ENCODE assay signal across 29 cellular contexts in genomic region chrX:24357101-24357500, GRCh38. TPM values are rescaled to one million over a fixed set of nuclear protein-coding genes. Genes with fewer than 3 reads are reported as not detected.
DNase-seq lines count a peak whose midpoint lies in the region; TF ChIP-seq lines count a peak whose summit lies in the region.
"Had no signal": no experiment of that assay in that cellular context is flagged by ENCODE, and none has a peak within 500 bp of the region (broad histone marks: within the 10 kb centered on the region; RNA-seq: fewer than 3 reads in every experiment).

No MANE protein-coding gene starts in this region.

- H3K36me3 ChIP-seq in mesendoderm (ENCODE audit: control insufficient read depth, insufficient read depth, low read length) (no peaks in the 10 kb centered on the region), testis (ENCODE audit: low read depth, missing control alignments) (no peaks in the 10 kb centered on the region), OCI-LY7 (ENCODE audit: insufficient read depth, low read length) (no peaks in the 10 kb centered on the region)
- H3K36me3 ChIP-seq: cardiac muscle cell, neutrophil, vagina had no signal

- no peak overlapping the region for H3K4me2 ChIP-seq in mesendoderm (ENCODE audit: low read length)
- H3K4me2 ChIP-seq in OCI-LY7 (ENCODE audit: low read length), result no peak overlapping the region
- H3K4me2 ChIP-seq: hepatocyte had no signal

- no peaks in the 10 kb centered on the region for H3K79me1 ChIP-seq in mesendoderm (ENCODE audit: low read length)

- no peak for TF ChIP-seq POLR2A in testis (IDR thresholded peaks at IDR 0.05)

- peaks cover 1% of the 10 kb centered on the region for H3K27me3 Mint-ChIP-seq in endothelial cell (ENCODE audit: unreplicated experiment)
- H3K27me3 Mint-ChIP-seq in activated CD4-positive, alpha-beta T cell treated with anti-CD3 and anti-CD28 coated beads, Interleukin-2, amount 10 ng/mL, durations not matched to agents 7 days and 5 days, result no peaks in the 10 kb centered on the region
- H3K27me3 Mint-ChIP-seq: stimulated activated memory B cell treated with anti-CD40 and anti-IgM and Interleukin-4, amounts not matched to agents 10 μg/mL and 1 μg/mL and 100 μg/mL, for 72 hours; T-helper 17 cell had no signal

- H2AFZ ChIP-seq in OCI-LY7 (ENCODE audit: low read length), result no peak overlapping the region
- H2AFZ ChIP-seq: hepatocyte had no signal

- no peak overlapping the region for H4K8ac ChIP-seq in mesendoderm (ENCODE audit: low read depth, low read length)

- H3K36me3 Mint-ChIP-seq in endothelial cell (ENCODE audit: low read depth, unreplicated experiment), result no peaks in the 10 kb centered on the region
- no peaks in the 10 kb centered on the region for H3K36me3 Mint-ChIP-seq in activated CD4-positive, alpha-beta T cell treated with anti-CD3 and anti-CD28 coated beads, Interleukin-2, amount 10 ng/mL, durations not matched to agents 7 days and 5 days (ENCODE audit: low read depth)
- H3K36me3 Mint-ChIP-seq: immature natural killer cell; stimulated activated memory B cell treated with anti-CD40 and anti-IgM and Interleukin-4, amounts not matched to agents 10 μg/mL and 1 μg/mL and 100 μg/mL, for 72 hours had no signal

- H3K79me2 ChIP-seq in mesendoderm (ENCODE audit: control insufficient read depth, insufficient read depth, low read length) (no peaks in the 10 kb centered on the region), OCI-LY7 (ENCODE audit: insufficient read depth, low read depth, low read length) (no peaks in the 10 kb centered on the region)
- H3K79me2 ChIP-seq: hepatocyte had no signal

- H3K23ac ChIP-seq in mesendoderm (ENCODE audit: low read length), result no peak overlapping the region

- H3K4me3 Mint-ChIP-seq in endothelial cell (ENCODE audit: unreplicated experiment), result no peak overlapping the region
- no peak overlapping the region for H3K4me3 Mint-ChIP-seq in activated CD4-positive, alpha-beta T cell treated with anti-CD3 and anti-CD28 coated beads, Interleukin-2, amount 10 ng/mL, durations not matched to agents 7 days and 5 days
- H3K4me3 Mint-ChIP-seq: immature natural killer cell; stimulated activated memory B cell treated with anti-CD40 and anti-IgM and Interleukin-4, amounts not matched to agents 10 μg/mL and 1 μg/mL and 100 μg/mL, for 72 hours; T-helper 17 cell had no signal

- H3K9me3 ChIP-seq in testis, result no peaks in the 10 kb centered on the region
- H3K9me3 ChIP-seq in OCI-LY7 (ENCODE audit: low read length), result no peaks in the 10 kb centered on the region
- H3K9me3 ChIP-seq: neutrophil, vagina had no signal

- no peak overlapping the region for H2BK15ac ChIP-seq in mesendoderm (replicated peaks; ENCODE audit: low read depth)

- no peak overlapping the region for H2BK120ac ChIP-seq in mesendoderm (ENCODE audit: low read depth, low read length)

- H2BK5ac ChIP-seq in mesendoderm (ENCODE audit: low read length), result no peak overlapping the region

- BruUV-seq in OCI-LY7 (replicated peaks; lab: Mats Ljungman, UMichigan), result no TSS peak

- H3K56ac ChIP-seq in mesendoderm (ENCODE audit: low read length), result no peak overlapping the region

- H3K9ac ChIP-seq in mesendoderm (ENCODE audit: low read length), result no peak overlapping the region

- no peak overlapping the region for H3K18ac ChIP-seq in mesendoderm (ENCODE audit: low read length)

- DNase-seq in ELR (ENCODE audit: low read depth), result peak; percentile 25
- DNase-seq in NCI-H226, result peak; percentile 37
- no peak for DNase-seq in endothelial cell (ENCODE audit: low spot score)
- DNase-seq in mesendoderm, result peak; percentile 45
- no peak for DNase-seq in testis
- no peak for DNase-seq in activated CD4-positive, alpha-beta T cell treated with anti-CD3 and anti-CD28 coated beads, Interleukin-2, amount 10 ng/mL, durations not matched to agents 7 days and 5 days
- no peak for DNase-seq in OCI-LY7 (ENCODE audit: low spot score)
- DNase-seq: activated CD4-positive, alpha-beta T cell treated with anti-CD3 and anti-CD28 coated beads, Interleukin-2, amount 50 U/mL, for 48 hours; activated gamma-delta T cell; activated T-cell treated with anti-CD3 and anti-CD28 coated beads for 4 hours; DMS53; foreskin melanocyte; immature natural killer cell; NCI-H1105 treated with DMSO at 0.1 percent for 48 hours; NCI-H2081 treated with DMSO at 0.1 percent for 48 hours; NK-92 treated with Interleukin-12 subunit alpha and Interleukin-12 subunit beta, amount 100 ng/mL, for 24 hours; T-helper 17 cell had no signal

- no peaks in the 10 kb centered on the region for H3K9me2 ChIP-seq in OCI-LY7 (ENCODE audit: insufficient read depth, low read length)

- H3K27ac Mint-ChIP-seq in endothelial cell (ENCODE audit: unreplicated experiment), result peak overlapping the region; percentile 1
- H3K27ac Mint-ChIP-seq in activated CD4-positive, alpha-beta T cell treated with anti-CD3 and anti-CD28 coated beads, Interleukin-2, amount 10 ng/mL, durations not matched to agents 7 days and 5 days, result no peak overlapping the region
- H3K27ac Mint-ChIP-seq: immature natural killer cell; stimulated activated memory B cell treated with anti-CD40 and anti-IgM and Interleukin-4, amounts not matched to agents 10 μg/mL and 1 μg/mL and 100 μg/mL, for 72 hours; T-helper 17 cell had no signal

- H2AK5ac ChIP-seq in mesendoderm (ENCODE audit: low read length), result no peak overlapping the region

- H4K5ac ChIP-seq in mesendoderm (ENCODE audit: low read length), result no peak overlapping the region

- H3K27me3 ChIP-seq in mesendoderm (ENCODE audit: insufficient read depth, low read length, poor library complexity) (no peaks in the 10 kb centered on the region), testis (no peaks in the 10 kb centered on the region)
- H3K27me3 ChIP-seq: cardiac muscle cell, hepatocyte, neutrophil, vagina had no signal

- TF ChIP-seq CTCF in endothelial cell (IDR thresholded peaks at IDR 0.05; ENCODE audit: unreplicated experiment) (no peak), testis (IDR thresholded peaks at IDR 0.05) (no peak), OCI-LY7 (conservative IDR thresholded peaks at IDR 0.05; ENCODE audit: low read length) (no peak)

- H3K4me3 ChIP-seq in mesendoderm (ENCODE audit: low read length), result no peak overlapping the region
- H3K4me3 ChIP-seq in testis, result no peak overlapping the region
- H3K4me3 ChIP-seq in OCI-LY7 (ENCODE audit: low read depth, low read length, poor library complexity, severe bottlenecking), result no peak overlapping the region
- H3K4me3 ChIP-seq: cardiac muscle cell, GM12878, hepatocyte, SK-N-MC, skin epidermis, vagina had no signal

- no peaks in the 10 kb centered on the region for H4K20me1 ChIP-seq in OCI-LY7 (ENCODE audit: insufficient read depth, low read length)

- POLR2A ChIA-PET in activated CD4-positive, alpha-beta T cell treated with anti-CD3 and anti-CD28 coated beads, Interleukin-2, amount 10 ng/mL, durations not matched to agents 7 days and 5 days (lab: Charles Lee), result no interaction called here
- POLR2A ChIA-PET in OCI-LY7 (lab: Charles Lee), result no interaction called here

- peaks cover 2% of the 10 kb centered on the region for H3K4me1 Mint-ChIP-seq in endothelial cell (ENCODE audit: unreplicated experiment)
- peaks cover 4% of the 10 kb centered on the region for H3K4me1 Mint-ChIP-seq in activated CD4-positive, alpha-beta T cell treated with anti-CD3 and anti-CD28 coated beads, Interleukin-2, amount 10 ng/mL, durations not matched to agents 7 days and 5 days
- H3K4me1 Mint-ChIP-seq: immature natural killer cell; stimulated activated memory B cell treated with anti-CD40 and anti-IgM and Interleukin-4, amounts not matched to agents 10 μg/mL and 1 μg/mL and 100 μg/mL, for 72 hours; T-helper 17 cell had no signal

- intact Hi-C loops in testis (cut with DNase I; ENCODE audit: low total_unique reads), result no loop called here
- intact Hi-C loops in OCI-LY7 (cut with micrococcal nuclease; ENCODE audit: unreplicated experiment), result no loop called here

- H3K4me1 ChIP-seq in mesendoderm (ENCODE audit: control insufficient read depth, low read depth, low read length), result no peaks in the 10 kb centered on the region
- no peaks in the 10 kb centered on the region for H3K4me1 ChIP-seq in testis
- no peaks in the 10 kb centered on the region for H3K4me1 ChIP-seq in OCI-LY7 (ENCODE audit: insufficient read depth, low read length, poor library complexity, severe bottlenecking)
- H3K4me1 ChIP-seq: vagina had no signal

- no peaks in the 10 kb centered on the region for H3K9me3 Mint-ChIP-seq in endothelial cell (ENCODE audit: unreplicated experiment)
- no peaks in the 10 kb centered on the region for H3K9me3 Mint-ChIP-seq in activated CD4-positive, alpha-beta T cell treated with anti-CD3 and anti-CD28 coated beads, Interleukin-2, amount 10 ng/mL, durations not matched to agents 7 days and 5 days
- H3K9me3 Mint-ChIP-seq: immature natural killer cell; stimulated activated memory B cell treated with anti-CD40 and anti-IgM and Interleukin-4, amounts not matched to agents 10 μg/mL and 1 μg/mL and 100 μg/mL, for 72 hours had no signal

- H3K4ac ChIP-seq in mesendoderm (ENCODE audit: low read depth, low read length), result no peak overlapping the region

- H3K27ac ChIP-seq in mesendoderm (ENCODE audit: low read depth, low read length) (no peak overlapping the region), testis (no peak overlapping the region), OCI-LY7 (ENCODE audit: low read depth, low read length, poor library complexity, severe bottlenecking) (no peak overlapping the region)
- H3K27ac ChIP-seq: cardiac muscle cell, hepatocyte, neutrophil, SK-N-MC, skin epidermis, vagina had no signal

- CTCF ChIA-PET in activated CD4-positive, alpha-beta T cell treated with anti-CD3 and anti-CD28 coated beads, Interleukin-2, amount 10 ng/mL, durations not matched to agents 7 days and 5 days (lab: Charles Lee), result interaction anchor here (1.7 kb wide), 1 partner anchor 15 kb away, joined by 7 read pairs; no protein-coding TSS in a partner anchor
- CTCF ChIA-PET in OCI-LY7 (lab: Charles Lee; ENCODE audit: unreplicated experiment), result no interaction called here

RNA-seq across cellular contexts. Expression of gene SUPT20HL1, which starts 3.3 kb away (rescaled TPM):
- total RNA-seq in endothelial cell (ENCODE audit: unreplicated experiment), result not detected
- not detected for polyA plus RNA-seq in mesendoderm (2013, experiment 1 of 2)
- not detected for polyA plus RNA-seq in mesendoderm (2013, experiment 2 of 2)
- total RNA-seq in testis, result 1 to 10 TPM; 1.5 to 3.1 TPM
- polyA plus RNA-seq in testis (ENCODE audit: insufficient read depth, low read depth, low replicate concordance), result 0.99 TPM
- not detected for total RNA-seq in activated CD4-positive, alpha-beta T cell treated with anti-CD3 and anti-CD28 coated beads, Interleukin-2, amount 10 ng/mL, durations not matched to agents 7 days and 5 days
- not detected in 2 replicates for total RNA-seq in OCI-LY7 (2014; rRNA removed; shearing (Covaris generic))
- total RNA-seq in OCI-LY7 (2022), result not detected in 2 replicates
- total RNA-seq: cardiac muscle cell, GM12878, hepatocyte, lower leg skin, NCI-H460, RPMI7951, T-helper 17 cell, temporal lobe, vagina had no signal
- polyA plus RNA-seq: GM12878, immature natural killer cell had no signal

RNA-seq across cellular contexts. Expression of gene SUPT20HL2, which starts 43.2 kb away (rescaled TPM):
- total RNA-seq in endothelial cell (ENCODE audit: unreplicated experiment) (not detected), testis (10 to 100 TPM; 17.0 to 17.1 TPM), OCI-LY7 (2022) (not detected in 2 replicates)
- polyA plus RNA-seq in mesendoderm (2013, experiment 1 of 2), result not detected
- polyA plus RNA-seq in mesendoderm (2013, experiment 2 of 2), result not detected
- 2.0 TPM for polyA plus RNA-seq in testis (ENCODE audit: insufficient read depth, low read depth, low replicate concordance)
- not detected for total RNA-seq in activated CD4-positive, alpha-beta T cell treated with anti-CD3 and anti-CD28 coated beads, Interleukin-2, amount 10 ng/mL, durations not matched to agents 7 days and 5 days
- not detected in 2 replicates for total RNA-seq in OCI-LY7 (2014; rRNA removed; shearing (Covaris generic))
- total RNA-seq: GM12878, hepatocyte, lower leg skin, NCI-H460, T-helper 17 cell, temporal lobe, vagina had no signal
- polyA plus RNA-seq: GM12878, hepatocyte, immature natural killer cell had no signal

Comparison
In these comparisons a context has a peak if more than half of its experiments do, and no peak if none do; other contexts are left out.
1. DNase-seq: peak in ELR (single experiment), NCI-H226 (single experiment) and mesendoderm (single experiment); none in endothelial cell (single experiment), testis (single experiment), activated CD4-positive, alpha-beta T cell treated with anti-CD3 and anti-CD28 coated beads, Interleukin-2, amount 10 ng/mL, durations not matched to agents 7 days and 5 days (single experiment) and OCI-LY7 (single experiment).
2. RNA of gene SUPT20HL2, which starts 43.2 kb away (total RNA-seq): 17.0 to 17.1 TPM in testis; not detected in endothelial cell (single experiment), not detected in activated CD4-positive, alpha-beta T cell treated with anti-CD3 and anti-CD28 coated beads, Interleukin-2, amount 10 ng/mL, durations not matched to agents 7 days and 5 days and not detected in OCI-LY7; every median in the first group is over 10 times any median in the second.